In genomic region chr2:7237476-7237875, GRCh38 we compare ENCODE assay signal across 28 cellular contexts.
"Had no signal": no experiment of that assay in that cellular context is flagged by ENCODE, and none has a peak within 500 bp of the region (broad histone marks: within the 10 kb centered on the region; RNA-seq: fewer than 3 reads in every experiment).

No MANE protein-coding gene starts in this region.

- H3K36me3 ChIP-seq: adrenal gland, esophagus squamous epithelium, gastroesophageal sphincter, heart right ventricle had no signal

- H3K4me1 ChIP-seq: adrenal gland, body of pancreas, esophagus squamous epithelium, gastroesophageal sphincter had no signal

- DNase-seq: activated CD4-positive, alpha-beta memory T cell treated with anti-CD3 and anti-CD28 coated beads for 36 hours; activated CD4-positive, alpha-beta T cell treated with anti-CD3 and anti-CD28 coated beads for 36 hours; activated CD4-positive, alpha-beta T cell treated with anti-CD3 and anti-CD28 coated beads, Interleukin-2, amount 10 ng/mL, durations not matched to agents 24 days and 14 days; activated CD4-positive, CD25-positive, alpha-beta regulatory T cell; activated CD4-positive, CD25-positive, alpha-beta regulatory T cell treated with anti-CD3 and anti-CD28 coated beads, Interleukin-2, amount 50 U/mL, for 72 hours; activated CD8-positive, alpha-beta memory T cell treated with anti-CD3 and anti-CD28 coated beads, Interleukin-2, amount 10 ng/mL, durations not matched to agents 7 days and 5 days; activated CD8-positive, alpha-beta memory T cell treated with anti-CD3 and anti-CD28 coated beads, Interleukin-2, amount 50 U/mL, for 4 hours; activated CD8-positive, alpha-beta T cell treated with anti-CD3 and anti-CD28 coated beads, Interleukin-2, amount 10 ng/mL, durations not matched to agents 7 days and 5 days; activated effector memory CD4-positive, alpha-beta T cell treated with anti-CD3 and anti-CD28 coated beads, Interleukin-2, amount 50 U/mL, for 16 hours; activated naive CD4-positive, alpha-beta T cell treated with anti-CD3 and anti-CD28 coated beads for 36 hours; activated naive CD8-positive, alpha-beta T cell treated with anti-CD3 and anti-CD28 coated beads for 36 hours; activated naive CD8-positive, alpha-beta T cell treated with anti-CD3 and anti-CD28 coated beads, Interleukin-2, amount 50 U/mL, for 24 hours; activated T-cell treated with anti-CD3 and anti-CD28 coated beads, Interleukin-2, amount 50 U/mL, for 1 hour; activated T-cell treated with anti-CD3 and anti-CD28 coated beads, Interleukin-2, amount 50 U/mL, for 48 hours; adrenal gland; aorta; body of pancreas; cortex of kidney; dermis blood vessel endothelial cell; effector CD8-positive, alpha-beta T cell; esophagus squamous epithelium; foreskin melanocyte; heart right ventricle; T-helper 1 cell; T-helper 17 cell; T1000 had no signal

- H3K9me3 ChIP-seq: adrenal gland, body of pancreas, esophagus squamous epithelium, gastroesophageal sphincter, heart right ventricle had no signal

- H3K27ac ChIP-seq: adrenal gland, body of pancreas, epithelial cell of prostate, esophagus squamous epithelium, gastroesophageal sphincter, heart right ventricle had no signal

- H3K27me3 ChIP-seq: adrenal gland, body of pancreas, esophagus squamous epithelium, gastroesophageal sphincter, heart right ventricle had no signal

- ATAC-seq: activated CD4-positive, alpha-beta T cell treated with anti-CD3 and anti-CD28 coated beads for 36 hours; activated CD8-positive, alpha-beta memory T cell treated with anti-CD3 and anti-CD28 coated beads, Interleukin-2, amount 10 ng/mL, durations not matched to agents 7 days and 5 days; activated CD8-positive, alpha-beta T cell treated with anti-CD3 and anti-CD28 coated beads, Interleukin-2, amount 10 ng/mL, durations not matched to agents 7 days and 5 days; activated naive CD8-positive, alpha-beta T cell treated with anti-CD3 and anti-CD28 coated beads, Interleukin-2, amount 50 U/mL, for 24 hours; body of pancreas; gastroesophageal sphincter; heart right ventricle; T-helper 17 cell had no signal

- H3K4me3 ChIP-seq: adrenal gland, body of pancreas, esophagus squamous epithelium, gastroesophageal sphincter, heart right ventricle had no signal
